19 cellular contexts compared by ENCODE assay signal in genomic region chr4:185570727-185571126, GRCh38. TPM values are rescaled to one million over a fixed set of nuclear protein-coding genes. Genes with fewer than 3 reads are reported as not detected.
"Had no signal": no experiment of that assay in that cellular context is flagged by ENCODE, and none has a peak within 500 bp of the region (broad histone marks: within the 10 kb centered on the region; RNA-seq: fewer than 3 reads in every experiment).

No MANE protein-coding gene starts in this region.

- H3K4me3 ChIP-seq: mucosa of descending colon, upper lobe of right lung had no signal

- H3K9me3 ChIP-seq: mucosa of descending colon, neutrophil, upper lobe of right lung had no signal

- H3K36me3 ChIP-seq: neutrophil, upper lobe of right lung had no signal

- H3K27ac ChIP-seq: neutrophil, parathyroid adenoma, upper lobe of right lung had no signal

- H3K27me3 ChIP-seq: neutrophil, upper lobe of right lung had no signal

- DNase-seq: activated CD4-positive, alpha-beta T cell treated with anti-CD3 and anti-CD28 coated beads, Interleukin-2, amount 10 ng/mL, durations not matched to agents 7 days and 5 days; activated CD8-positive, alpha-beta T cell treated with anti-CD3 and anti-CD28 coated beads, Interleukin-2, amount 10 ng/mL, durations not matched to agents 7 days and 5 days; activated effector memory CD4-positive, alpha-beta T cell treated with Interleukin-2 at 50 U/mL for 16 hours; activated naive CD4-positive, alpha-beta T cell treated with anti-CD3 and anti-CD28 coated beads, Interleukin-2, amount 10 ng/mL, durations not matched to agents 7 days and 5 days; activated T-cell treated with anti-CD3 and anti-CD28 coated beads, Interleukin-2, amount 50 U/mL, for 4 hours; cerebellar nuclear complex; effector memory CD4-positive, alpha-beta T cell; foreskin melanocyte; immature natural killer cell; mucosa of descending colon; naive thymus-derived CD4-positive, alpha-beta T cell; stimulated activated CD4-positive, alpha-beta T cell treated with anti-CD3 and anti-CD28 coated beads, Interleukin-2, amount 100 ng/mL, for 48 hours; stimulated activated naive CD8-positive, alpha-beta T cell treated with anti-CD3 and anti-CD28 coated beads, Interleukin-15, amount 100 ng/mL, for 72 hours; T-helper 1 cell; T-helper 9 cell; upper lobe of right lung had no signal

- FAIRE-seq: bronchial epithelial cell had no signal

- H3K9ac ChIP-seq: parathyroid adenoma had no signal

- H2AFZ ChIP-seq: parathyroid adenoma had no signal

RNA-seq across cellular contexts. Expression of gene PDLIM3, which starts 35.4 kb away (rescaled TPM):
- total RNA-seq: activated CD4-positive, alpha-beta T cell treated with anti-CD3 and anti-CD28 coated beads, Interleukin-2, amount 10 ng/mL, durations not matched to agents 7 days and 5 days; activated CD8-positive, alpha-beta T cell treated with anti-CD3 and anti-CD28 coated beads, Interleukin-2, amount 10 ng/mL, durations not matched to agents 7 days and 5 days; activated T-cell treated with anti-CD3 and anti-CD28 coated beads, Interleukin-2, amount 50 U/mL, for 4 hours; naive thymus-derived CD4-positive, alpha-beta T cell had no signal
- polyA plus RNA-seq: immature natural killer cell; naive thymus-derived CD4-positive, alpha-beta T cell had no signal
